2 cellular contexts compared by ENCODE assay signal in genomic region chr3:127610105-127610504, GRCh38.
TF ChIP-seq lines count a peak whose summit lies in the region.

No MANE protein-coding gene starts in this region.

TF ChIP-seq in IMR-90, 13 proteins besides CTCF, POLR2A, EP300 and RAD21:
- TF ChIP-seq NFE2L2 (IDR thresholded peaks at IDR 0.05; ENCODE audit: low read depth, low read length), result no peak
TF ChIP-seq in IMR-90: peak in this region for 0.

TF ChIP-seq in HepG2, 621 proteins besides CTCF, POLR2A, EP300 and RAD21:
- no peak for TF ChIP-seq CCDC6 (CRISPR knock-in tag; IDR thresholded peaks at IDR 0.05)
- TF ChIP-seq ZFP36L1 (CRISPR knock-in tag; IDR thresholded peaks at IDR 0.05), result no peak
- no peak for TF ChIP-seq MATR3 (CRISPR knock-in tag; IDR thresholded peaks at IDR 0.05)
- no peak for TF ChIP-seq SAFB2 (CRISPR knock-in tag; IDR thresholded peaks at IDR 0.05; ENCODE audit: borderline replicate concordance, low read depth)
- no peak for TF ChIP-seq MTF2 (CRISPR knock-in tag; IDR thresholded peaks at IDR 0.05; ENCODE audit: borderline replicate concordance)
- no peak for TF ChIP-seq HNRNPH1 (optimal IDR thresholded peaks at IDR 0.05; ENCODE audit: low read depth, low read length)
- TF ChIP-seq RXRB (CRISPR knock-in tag; IDR thresholded peaks at IDR 0.05; ENCODE audit: borderline replicate concordance), result no peak
- no peak for TF ChIP-seq KAT7 (CRISPR knock-in tag; IDR thresholded peaks at IDR 0.05; ENCODE audit: borderline replicate concordance)
- no peak for TF ChIP-seq CREBL2 (CRISPR knock-in tag; IDR thresholded peaks at IDR 0.05; ENCODE audit: borderline replicate concordance)
- no peak for TF ChIP-seq ASH2L (IDR thresholded peaks at IDR 0.05; ENCODE audit: insufficient read length, low read depth, low read length)
TF ChIP-seq in HepG2: peak in this region for 0.
